In the genomic region with DNA sequence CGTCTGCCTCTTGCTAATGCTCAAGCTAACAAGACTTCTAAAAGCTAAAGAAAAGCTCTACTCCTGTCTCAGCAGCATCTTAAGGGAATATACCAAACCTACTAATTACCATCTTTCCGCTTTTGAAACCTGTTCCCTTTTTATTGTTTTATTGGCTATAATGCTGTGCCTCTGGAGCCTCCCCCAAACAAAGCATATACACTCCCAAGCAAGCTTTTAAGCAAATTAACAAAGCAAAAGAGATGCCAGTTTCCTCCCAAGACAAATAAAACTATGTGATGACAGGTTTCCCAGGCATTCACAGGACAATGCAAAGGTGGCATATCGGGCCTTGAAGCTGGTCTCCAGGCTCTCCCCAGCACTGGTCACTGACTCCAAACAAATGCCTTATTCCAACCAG, we compare ENCODE assay signal across 33 cellular contexts. TPM values are rescaled to one million over a fixed set of nuclear protein-coding genes. Genes with fewer than 3 reads are reported as not detected.
"Had no signal": no experiment of that assay in that cellular context is flagged by ENCODE, and none has a peak within 500 bp of the region (broad histone marks: within the 10 kb centered on the region; RNA-seq: fewer than 3 reads in every experiment).

No MANE protein-coding gene starts in this region.

- H3K9me3 Mint-ChIP-seq: activated CD4-positive, alpha-beta memory T cell treated with anti-CD3 and anti-CD28 coated beads for 36 hours; activated naive CD4-positive, alpha-beta T cell treated with anti-CD3 and anti-CD28 coated beads, Interleukin-2, amount 10 ng/mL, durations not matched to agents 7 days and 5 days; activated naive CD8-positive, alpha-beta T cell treated with anti-CD3 and anti-CD28 coated beads, Interleukin-2, amount 50 U/mL, for 24 hours; activated T-cell treated with anti-CD3 and anti-CD28 coated beads, Interleukin-2, amount 50 U/mL, for 4 hours; T-cell had no signal

- FAIRE-seq: RCC 7860 had no signal

- H3K4me3 Mint-ChIP-seq: activated CD4-positive, alpha-beta memory T cell treated with anti-CD3 and anti-CD28 coated beads for 36 hours; activated naive CD4-positive, alpha-beta T cell treated with anti-CD3 and anti-CD28 coated beads, Interleukin-2, amount 10 ng/mL, durations not matched to agents 7 days and 5 days; activated naive CD8-positive, alpha-beta T cell; activated naive CD8-positive, alpha-beta T cell treated with anti-CD3 and anti-CD28 coated beads, Interleukin-2, amount 50 U/mL, for 24 hours; activated T-cell treated with anti-CD3 and anti-CD28 coated beads, Interleukin-2, amount 50 U/mL, for 4 hours; T-cell; T-helper 17 cell had no signal

- ATAC-seq: activated naive CD8-positive, alpha-beta T cell treated with anti-CD3 and anti-CD28 coated beads, Interleukin-2, amount 50 U/mL, for 24 hours; activated T-cell treated with anti-CD3 and anti-CD28 coated beads, Interleukin-2, amount 50 U/mL, for 4 hours; Right ventricle myocardium inferior; SK-N-SH treated with all-trans-retinoic acid at 6 μM for 48 hours; T-cell; T-helper 17 cell had no signal

- H3K27ac Mint-ChIP-seq: activated CD4-positive, alpha-beta memory T cell treated with anti-CD3 and anti-CD28 coated beads for 36 hours; activated naive CD4-positive, alpha-beta T cell treated with anti-CD3 and anti-CD28 coated beads, Interleukin-2, amount 10 ng/mL, durations not matched to agents 7 days and 5 days; activated naive CD8-positive, alpha-beta T cell; activated naive CD8-positive, alpha-beta T cell treated with anti-CD3 and anti-CD28 coated beads, Interleukin-2, amount 50 U/mL, for 24 hours; T-cell; T-helper 17 cell had no signal

- H3K27me3 Mint-ChIP-seq: activated CD4-positive, alpha-beta memory T cell treated with anti-CD3 and anti-CD28 coated beads for 36 hours; activated naive CD4-positive, alpha-beta T cell treated with anti-CD3 and anti-CD28 coated beads, Interleukin-2, amount 10 ng/mL, durations not matched to agents 7 days and 5 days; activated naive CD8-positive, alpha-beta T cell; activated naive CD8-positive, alpha-beta T cell treated with anti-CD3 and anti-CD28 coated beads, Interleukin-2, amount 50 U/mL, for 24 hours; T-cell; T-helper 17 cell had no signal

- DNase-seq: activated CD4-positive, alpha-beta memory T cell treated with anti-CD3 and anti-CD28 coated beads for 36 hours; activated CD4-positive, alpha-beta T cell treated with anti-CD3 and anti-CD28 coated beads, Interleukin-2, amount 50 U/mL, for 1 hour; activated CD8-positive, alpha-beta memory T cell treated with anti-CD3 and anti-CD28 coated beads, Interleukin-2, amount 50 U/mL, for 4 hours; activated effector memory CD4-positive, alpha-beta T cell treated with Interleukin-2 at 50 U/mL for 16 hours; activated naive CD4-positive, alpha-beta T cell treated with anti-CD3 and anti-CD28 coated beads, Interleukin-2, amount 10 ng/mL, durations not matched to agents 7 days and 5 days; activated naive CD8-positive, alpha-beta T cell treated with anti-CD3 and anti-CD28 coated beads, Interleukin-2, amount 50 U/mL, for 24 hours; activated T-cell treated with anti-CD3 and anti-CD28 coated beads for 4 hours; activated T-cell treated with anti-CD3 and anti-CD28 coated beads, Interleukin-2, amount 50 U/mL, for 4 hours; anterior cingulate cortex; brain microvascular endothelial cell; MM.1S; MV-4-11; NCI-H1092; NCI-H146; NCI-H187; NCI-H2029 treated with DMSO at 0.1 percent for 48 hours; NCI-H2107; NCI-H2171; NCI-H510A; NCI-H526; NCI-H748 treated with DMSO at 0.1 percent for 48 hours; NK-92 treated with Interleukin-12 subunit alpha and Interleukin-12 subunit beta, amount 100 ng/mL, for 24 hours; PC-9; SIG-M5; T-cell; T-helper 17 cell; T1000 had no signal

RNA-seq across cellular contexts. Expression of gene RAB19, which starts 58.4 kb away (rescaled TPM):
- total RNA-seq: LHCN-M2, Right ventricle myocardium inferior, SK-MEL-5 had no signal
